16 cellular contexts compared by ENCODE assay signal in genomic region chr20:24116611-24117010, GRCh38.
DNase-seq lines count a peak whose midpoint lies in the region; ATAC-seq and TF ChIP-seq lines count a peak whose summit lies in the region.
"Had no signal": no experiment of that assay in that cellular context is flagged by ENCODE, and none has a peak within 500 bp of the region (broad histone marks: within the 10 kb centered on the region; RNA-seq: fewer than 3 reads in every experiment).

No MANE protein-coding gene starts in this region.

- H3K4me1 ChIP-seq in SK-N-SH (ENCODE audit: control insufficient read depth in 1 of 2, insufficient read depth in 2 of 2, low read depth in 1 of 2, low read length in 1 of 2), result peaks cover 24 to 48% of the 10 kb centered on the region in 2 experiments

- TF ChIP-seq EP300 in SK-N-SH (IDR thresholded peaks at IDR 0.05; ENCODE audit: borderline replicate concordance in 1 of 2, low read depth in 1 of 2, low read length in 1 of 2), result peak in 1 of 2 experiments; percentile 33; a peak in 1 of 4 replicates

- no peaks in the 10 kb centered on the region for H3K79me2 ChIP-seq in SK-N-SH (ENCODE audit: insufficient read depth)

- H3K4me2 ChIP-seq in SK-N-SH, result peak overlapping the region; percentile 3; the same call in 1 of the 2 replicates

- no peaks in the 10 kb centered on the region for H3K9me2 ChIP-seq in SK-N-SH

- H3K27ac ChIP-seq in SK-N-SH (ENCODE audit: low read depth in 2 of 2, low read length in 1 of 2), result peak overlapping the region in 1 of 2 experiments; percentile 69; a peak in 2 of 4 replicates
- H3K27ac ChIP-seq: 22Rv1 had no signal

- no peak for TF ChIP-seq CTCF in SK-N-SH (IDR thresholded peaks at IDR 0.05)

- no peak for TF ChIP-seq RAD21 in SK-N-SH (IDR thresholded peaks at IDR 0.05; ENCODE audit: low read length)

- DNase-seq in SK-N-SH (peak; percentile 67), NCI-H524 treated with DMSO at 0.1 percent for 48 hours (lab: John Stamatoyannopoulos, UW) (peak; percentile 30), SW480 (ENCODE audit: low spot score) (peak; percentile 62), SK-N-DZ (ENCODE audit: low spot score) (no peak), NCI-H526 (lab: John Stamatoyannopoulos, UW) (no peak), KBM-7 (no peak), Ammon's horn (ENCODE audit: low spot score) (no peak)
- DNase-seq: C1 segment of cervical spinal cord; Calu3; CD4-positive, alpha-beta T cell; DMS 273 treated with DMSO at 0.1 percent for 48 hours; EL; IMR-90 had no signal

- in situ Hi-C loops in KBM-7 (cut with MboI; ENCODE audit: low pct_unique_long_range_greater_than_20kb, low sequenced_read_pairs), result no loop called here

- CTCF ChIA-PET in SK-N-SH (lab: Yijun Ruan, JAX), result interaction anchor here (0.8 to 1.9 kb wide), 4 partner anchors 15 to 33 kb away, joined by 3 to 9 read pairs (median 6); no protein-coding TSS in a partner anchor

- H4K20me1 ChIP-seq in SK-N-SH (ENCODE audit: insufficient read depth), result no peaks in the 10 kb centered on the region

- POLR2A ChIA-PET in SK-N-SH (lab: Yijun Ruan, JAX), result no interaction called here

- no peak for ATAC-seq in SK-N-SH treated with all-trans-retinoic acid at 6 μM for 48 hours
- ATAC-seq: HCT116 had no signal

- H3K9me3 ChIP-seq in SK-N-SH, result no peaks in the 10 kb centered on the region

- no peak overlapping the region for H2AFZ ChIP-seq in SK-N-SH (ENCODE audit: low read depth)

- no peak overlapping the region for H3K9ac ChIP-seq in SK-N-SH

- no peaks in the 10 kb centered on the region for H3K27me3 ChIP-seq in SK-N-SH (ENCODE audit: insufficient read depth)

- 38% methylated on average over 4 of the region's 4 CpGs for WGBS in SK-N-SH (ENCODE audit: low lambda C conversion rate)

- H3F3A ChIP-seq in SK-N-SH (replicated peaks; ENCODE audit: insufficient read depth), result peaks cover 5% of the 10 kb centered on the region

- H3K4me3 ChIP-seq in SK-N-SH (ENCODE audit: low read depth in 2 of 2, low read length in 1 of 2), result no peak overlapping the region

- H3K36me3 ChIP-seq in SK-N-SH (replicated peaks in 1 of 2; ENCODE audit: control insufficient read depth in 1 of 2, insufficient read depth in 2 of 2, low read length in 1 of 2), result no peaks in the 10 kb centered on the region

TF ChIP-seq in SK-N-SH, 30 proteins besides CTCF, POLR2A, EP300 and RAD21:
- TF ChIP-seq TEAD4 (IDR thresholded peaks at IDR 0.05; ENCODE audit: borderline replicate concordance, insufficient read depth), result no peak
TF ChIP-seq in SK-N-SH: peak in this region for 0.

TF ChIP-seq in SK-N-SH treated with all-trans-retinoic acid at 6 μM for 48 hours, 23 proteins besides CTCF, POLR2A, EP300 and RAD21:
- no peak for TF ChIP-seq OSR1 (CRISPR knock-in tag; IDR thresholded peaks at IDR 0.05)
- TF ChIP-seq CREB5 (CRISPR knock-in tag; IDR thresholded peaks at IDR 0.05; ENCODE audit: low read depth), result no peak
- no peak for TF ChIP-seq POU6F1 (CRISPR knock-in tag; IDR thresholded peaks at IDR 0.05; ENCODE audit: borderline replicate concordance, low read depth)

Comparison
In these comparisons a context has a peak if more than half of its experiments do, and no peak if none do; other contexts are left out.
1. DNase-seq: peak in SK-N-SH (single experiment), NCI-H524 treated with DMSO at 0.1 percent for 48 hours (single experiment) and SW480 (single experiment); none in SK-N-DZ (single experiment), NCI-H526 (0 of 2), KBM-7 (single experiment) and Ammon's horn (single experiment).